8 cellular contexts compared by ENCODE assay signal in the genomic region with DNA sequence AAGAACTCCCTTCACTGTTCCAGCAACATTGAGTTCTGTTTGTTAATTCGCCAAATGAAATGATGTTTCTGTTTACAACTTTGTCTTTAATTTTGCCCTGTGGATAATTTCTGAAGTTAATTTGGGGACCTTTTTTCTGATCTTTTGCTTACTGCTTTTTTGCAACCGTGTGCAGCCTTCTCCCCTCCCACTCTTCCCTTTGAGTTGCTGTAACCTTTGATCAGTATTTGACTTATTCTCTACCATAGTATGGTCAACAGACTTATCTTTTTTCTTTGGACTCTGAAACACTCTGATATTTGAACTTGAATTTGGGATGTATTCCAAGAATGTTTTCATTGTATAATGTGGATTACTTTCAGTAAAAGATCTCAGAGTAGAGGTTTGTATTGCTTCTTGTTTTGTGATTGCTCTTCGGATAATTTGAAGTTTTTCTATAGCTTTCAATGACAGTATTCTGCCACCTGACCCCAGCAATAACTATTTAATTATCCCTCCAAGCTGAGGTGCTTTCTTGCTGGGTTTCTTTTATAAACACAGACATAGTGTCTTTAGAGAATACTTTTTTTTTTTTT. TPM values are rescaled to one million over a fixed set of nuclear protein-coding genes. Genes with fewer than 3 reads are reported as not detected.
DNase-seq lines count a peak whose midpoint lies in the region; ATAC-seq, FAIRE-seq and TF ChIP-seq lines count a peak whose summit lies in the region.

No MANE protein-coding gene starts in this region.

- DNase-seq in activated B cell treated with CpG ODN at 0.5 μM for 24 hours (no peak), hepatocyte (ENCODE audit: low spot score) (no peak), spleen (no peak), MV-4-11 (lab: John Stamatoyannopoulos, UW) (no peak), frontal cortex (ENCODE audit: low spot score in 2 of 2) (no peak)

- H3K4me3 ChIP-seq in HEK293 (ENCODE audit: low read depth, low read length), result peak overlapping the region; percentile 86
- H3K4me3 ChIP-seq in hepatocyte, result peak overlapping the region; percentile 89
- H3K4me3 ChIP-seq in spleen, result peak overlapping the region in 6 of 8 donors; percentile 78 to 97 (median 93)

- 48% methylated on average over 3 of the region's 3 CpGs for WGBS in hepatocyte (ENCODE audit: low lambda C conversion rate, missing lambda C conversion rate)
- 53 to 66% (median 57%) methylated on average over 3 of the region's 3 CpGs for WGBS in spleen, 5 donors

- intact Hi-C loops in activated B cell treated with CpG ODN at 0.5 μM for 24 hours (cut with micrococcal nuclease), result no loop called here
- intact Hi-C loops in spleen (cut with DNase I; ENCODE audit: low total_unique reads), result no loop called here

- CTCF ChIA-PET in HEK293 (lab: Yijun Ruan, JAX) (interaction anchor here (0.6 to 2.2 kb wide), 7 partner anchors 10 to 1084 kb away, joined by 3 to 13 read pairs (median 4); no protein-coding TSS in a partner anchor), activated B cell treated with CpG ODN at 0.5 μM for 24 hours (lab: Charles Lee) (interaction anchor here (1.1 kb wide), 1 partner anchor 479 kb away, joined by 3 read pairs; no protein-coding TSS in a partner anchor)

- H3K4me2 ChIP-seq in hepatocyte, result peak overlapping the region; percentile 80

- no peaks in the 10 kb centered on the region for H3K9me3 ChIP-seq in HEK293 (ENCODE audit: control insufficient read depth, insufficient read depth, low read depth, low read length)
- no peaks in the 10 kb centered on the region for H3K9me3 ChIP-seq in hepatocyte (ENCODE audit: low read depth)
- H3K9me3 ChIP-seq in spleen, result no peaks in the 10 kb centered on the region

- H3K9me2 ChIP-seq in hepatocyte (replicated peaks; ENCODE audit: insufficient read depth), result no peaks in the 10 kb centered on the region

- H3K36me3 ChIP-seq in HEK293 (ENCODE audit: control insufficient read depth in 2 of 2, insufficient read depth in 1 of 2, low read length in 2 of 2) (peaks cover 11 to 31% of the 10 kb centered on the region in 2 experiments), hepatocyte (replicated peaks; ENCODE audit: insufficient read depth, low read depth) (no peaks in the 10 kb centered on the region), spleen (peaks cover 0 to 31% (median 20%) of the 10 kb centered on the region in 6 donors)

- H3K27me3 Mint-ChIP-seq in activated B cell treated with CpG ODN at 0.5 μM for 24 hours, result no peaks in the 10 kb centered on the region

- H3K27ac Mint-ChIP-seq in activated B cell treated with CpG ODN at 0.5 μM for 24 hours, result peak overlapping the region; percentile 26

- H3K4me1 ChIP-seq in HEK293 (ENCODE audit: control insufficient read depth, insufficient read depth, low read length), result no peaks in the 10 kb centered on the region
- peaks cover 7% of the 10 kb centered on the region for H3K4me1 ChIP-seq in hepatocyte (ENCODE audit: insufficient read depth)
- peaks cover 9 to 72% (median 47%) of the 10 kb centered on the region in 6 donors for H3K4me1 ChIP-seq in spleen

- no peak for TF ChIP-seq POLR2A in spleen (IDR thresholded peaks at IDR 0.05)

- H3K9me3 Mint-ChIP-seq in activated B cell treated with CpG ODN at 0.5 μM for 24 hours, result no peaks in the 10 kb centered on the region

- H3K4me3 Mint-ChIP-seq in activated B cell treated with CpG ODN at 0.5 μM for 24 hours, result peak overlapping the region; percentile 93

- no peak for TF ChIP-seq CTCF in HEK293 (tag by site-specific recombination; IDR thresholded peaks at IDR 0.05)
- no peak for TF ChIP-seq CTCF in activated B cell treated with CpG ODN at 0.5 μM for 24 hours (IDR thresholded peaks at IDR 0.05)
- no peak for TF ChIP-seq CTCF in hepatocyte (IDR thresholded peaks at IDR 0.05; ENCODE audit: poor library complexity)
- no peak for TF ChIP-seq CTCF in spleen (IDR thresholded peaks at IDR 0.05 in 8 of 11, conservative IDR thresholded peaks at IDR 0.05 in 3 of 11)

- peaks cover 24% of the 10 kb centered on the region for H3K4me1 Mint-ChIP-seq in activated B cell treated with CpG ODN at 0.5 μM for 24 hours

- H3K79me2 ChIP-seq in hepatocyte, result peaks cover 62% of the 10 kb centered on the region

- H2AFZ ChIP-seq in hepatocyte, result no peak overlapping the region

- H3K27ac ChIP-seq in HEK293 (ENCODE audit: extremely low read depth, low read depth, low read length), result no peak overlapping the region
- peak overlapping the region; percentile 76 for H3K27ac ChIP-seq in hepatocyte
- peak overlapping the region in 4 of 8 donors; percentile 22 to 92 (median 72) for H3K27ac ChIP-seq in spleen

- H3K27me3 ChIP-seq in hepatocyte (no peaks in the 10 kb centered on the region), spleen (replicated peaks in 1 of 7) (no peaks in the 10 kb centered on the region)

- H4K20me1 ChIP-seq in hepatocyte (ENCODE audit: insufficient read depth, poor library complexity, severe bottlenecking), result peaks cover 22% of the 10 kb centered on the region

- peaks cover 30% of the 10 kb centered on the region for H3K36me3 Mint-ChIP-seq in activated B cell treated with CpG ODN at 0.5 μM for 24 hours (ENCODE audit: low read depth)

- FAIRE-seq in frontal cortex (lab: Jason Lieb, UNC), result no peak

- POLR2A ChIA-PET in HEK293 (lab: Yijun Ruan, JAX), result no interaction called here
- POLR2A ChIA-PET in activated B cell treated with CpG ODN at 0.5 μM for 24 hours (lab: Charles Lee), result interaction anchor here (0.8 kb wide), 1 partner anchor 60 kb away, joined by 3 read pairs; no protein-coding TSS in a partner anchor

- ATAC-seq in activated B cell treated with CpG ODN at 0.5 μM for 24 hours (ENCODE audit: low read depth), result no peak
- ATAC-seq in HG02571 (IDR thresholded peaks at IDR 0.05; ENCODE audit: unreplicated experiment), result no peak
- ATAC-seq in HG03108 (IDR thresholded peaks at IDR 0.05; ENCODE audit: unreplicated experiment), result no peak

TF ChIP-seq in HEK293, 187 proteins besides CTCF, POLR2A, EP300 and RAD21 (continues in another document):
- TF ChIP-seq, protein P1, sequence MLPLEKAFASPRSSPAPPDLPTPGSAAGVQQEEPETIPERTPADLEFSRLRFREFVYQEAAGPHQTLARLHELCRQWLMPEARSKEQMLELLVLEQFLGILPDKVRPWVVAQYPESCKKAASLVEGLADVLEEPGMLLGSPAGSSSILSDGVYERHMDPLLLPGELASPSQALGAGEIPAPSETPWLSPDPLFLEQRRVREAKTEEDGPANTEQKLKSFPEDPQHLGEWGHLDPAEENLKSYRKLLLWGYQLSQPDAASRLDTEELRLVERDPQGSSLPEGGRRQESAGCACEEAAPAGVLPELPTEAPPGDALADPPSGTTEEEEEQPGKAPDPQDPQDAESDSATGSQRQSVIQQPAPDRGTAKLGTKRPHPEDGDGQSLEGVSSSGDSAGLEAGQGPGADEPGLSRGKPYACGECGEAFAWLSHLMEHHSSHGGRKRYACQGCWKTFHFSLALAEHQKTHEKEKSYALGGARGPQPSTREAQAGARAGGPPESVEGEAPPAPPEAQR (tag by site-specific recombination; IDR thresholded peaks at IDR 0.05), result no peak
- TF ChIP-seq, protein P2, sequence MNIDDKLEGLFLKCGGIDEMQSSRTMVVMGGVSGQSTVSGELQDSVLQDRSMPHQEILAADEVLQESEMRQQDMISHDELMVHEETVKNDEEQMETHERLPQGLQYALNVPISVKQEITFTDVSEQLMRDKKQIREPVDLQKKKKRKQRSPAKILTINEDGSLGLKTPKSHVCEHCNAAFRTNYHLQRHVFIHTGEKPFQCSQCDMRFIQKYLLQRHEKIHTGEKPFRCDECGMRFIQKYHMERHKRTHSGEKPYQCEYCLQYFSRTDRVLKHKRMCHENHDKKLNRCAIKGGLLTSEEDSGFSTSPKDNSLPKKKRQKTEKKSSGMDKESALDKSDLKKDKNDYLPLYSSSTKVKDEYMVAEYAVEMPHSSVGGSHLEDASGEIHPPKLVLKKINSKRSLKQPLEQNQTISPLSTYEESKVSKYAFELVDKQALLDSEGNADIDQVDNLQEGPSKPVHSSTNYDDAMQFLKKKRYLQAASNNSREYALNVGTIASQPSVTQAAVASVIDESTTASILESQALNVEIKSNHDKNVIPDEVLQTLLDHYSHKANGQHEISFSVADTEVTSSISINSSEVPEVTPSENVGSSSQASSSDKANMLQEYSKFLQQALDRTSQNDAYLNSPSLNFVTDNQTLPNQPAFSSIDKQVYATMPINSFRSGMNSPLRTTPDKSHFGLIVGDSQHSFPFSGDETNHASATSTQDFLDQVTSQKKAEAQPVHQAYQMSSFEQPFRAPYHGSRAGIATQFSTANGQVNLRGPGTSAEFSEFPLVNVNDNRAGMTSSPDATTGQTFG (tag by site-specific recombination; IDR thresholded peaks at IDR 0.05; ENCODE audit: borderline replicate concordance), result no peak
- TF ChIP-seq TCF7L2 (IDR thresholded peaks at IDR 0.05; ENCODE audit: borderline replicate concordance, low read depth, low read length) (no peak), ZNF677 (tag by site-specific recombination; IDR thresholded peaks at IDR 0.05) (no peak), ZNF548 (tag by site-specific recombination; IDR thresholded peaks at IDR 0.05) (no peak), SETDB1 (IDR thresholded peaks at IDR 0.05; ENCODE audit: insufficient read length, low read length) (no peak), ZNF544 (tag by site-specific recombination; IDR thresholded peaks at IDR 0.05) (no peak), ZNF791 (tag by site-specific recombination; IDR thresholded peaks at IDR 0.05) (no peak)

RNA-seq across cellular contexts. Expression of a gene that starts 1.7 kb away (rescaled TPM):
- 27.7 and 28.2 TPM in 2 replicates for total RNA-seq in activated B cell treated with CpG ODN at 0.5 μM for 24 hours
- 122 and 127 TPM in 2 replicates for total RNA-seq in hepatocyte
- 115 TPM in 2 replicates for polyA plus RNA-seq in hepatocyte
- 10 to 100 TPM; 15.6 to 30.5 (median 24.1) TPM for total RNA-seq in spleen
- polyA plus RNA-seq in spleen, result 10 to 100 TPM; 40.6 to 43.1 (median 41.2) TPM
- 35.5 TPM for total RNA-seq in frontal cortex

RNA-seq across cellular contexts. Expression of a gene that starts 46.2 kb away (rescaled TPM):
- total RNA-seq in activated B cell treated with CpG ODN at 0.5 μM for 24 hours (not detected in 2 replicates), hepatocyte (10.5 and 19.2 TPM in 2 replicates), spleen (under 1 TPM in 2 of 7 donors, not detected in 5; 0.13 to 0.18 TPM), frontal cortex (0.41 TPM)
- polyA plus RNA-seq in hepatocyte (94.5 and 112 TPM in 2 replicates), spleen (not detected)

RNA-seq across cellular contexts. Expression of a gene that starts 57.2 kb away (rescaled TPM):
- total RNA-seq in activated B cell treated with CpG ODN at 0.5 μM for 24 hours (12.9 and 13.0 TPM in 2 replicates), hepatocyte (4.9 and 6.7 TPM in 2 replicates), spleen (1 to 10 TPM; 5.4 to 7.9 (median 6.2) TPM), frontal cortex (4.5 TPM)
- polyA plus RNA-seq in hepatocyte (1.5 and 1.7 TPM in 2 replicates), spleen (1 to 10 TPM; 1.7 to 3.1 (median 3.1) TPM)

RNA-seq across cellular contexts. Expression of a gene that starts 57.3 kb away (rescaled TPM):
- total RNA-seq in activated B cell treated with CpG ODN at 0.5 μM for 24 hours, result 21.0 and 25.5 TPM in 2 replicates
- total RNA-seq in hepatocyte, result 9.0 and 10.1 TPM in 2 replicates
- 11.2 and 14.2 TPM in 2 replicates for polyA plus RNA-seq in hepatocyte
- 10 to 100 TPM in 6 of 7 donors, 1 to 10 TPM in 1; 8.5 to 15.2 (median 11.4) TPM for total RNA-seq in spleen
- polyA plus RNA-seq in spleen, result 10 to 100 TPM; 10.2 to 12.7 (median 10.4) TPM
- 7.3 TPM for total RNA-seq in frontal cortex
